In the genomic region with DNA sequence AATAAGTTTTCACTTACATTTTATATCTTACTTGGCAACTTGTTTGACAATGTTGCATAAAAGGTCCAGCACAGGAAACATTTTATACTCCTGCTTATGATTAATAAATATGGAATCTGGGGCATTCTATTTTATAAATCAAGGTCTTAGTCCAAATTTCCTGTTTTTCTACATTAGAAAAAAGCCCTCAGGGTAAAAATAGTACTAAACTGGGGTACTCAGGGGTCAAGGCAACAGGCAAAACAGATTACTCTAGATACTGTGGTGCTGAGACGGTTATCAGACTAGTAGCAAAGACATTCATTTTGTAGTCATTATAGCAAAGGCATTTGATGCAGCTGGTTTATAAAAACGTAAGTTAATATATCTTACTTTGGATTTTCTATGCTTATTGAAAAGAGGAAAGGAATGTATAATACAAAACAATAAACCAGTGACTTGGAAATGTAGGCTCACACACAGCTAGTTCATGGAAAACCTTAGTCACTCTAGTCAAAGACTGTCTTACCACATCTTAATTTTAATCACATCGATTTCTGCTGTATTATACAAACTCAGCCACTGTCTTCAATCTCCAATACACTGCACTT, we compare ENCODE assay signal across 12 cellular contexts. TPM values are rescaled to one million over a fixed set of nuclear protein-coding genes. Genes with fewer than 3 reads are reported as not detected.
DNase-seq lines count a peak whose midpoint lies in the region; ATAC-seq and TF ChIP-seq lines count a peak whose summit lies in the region.
"Had no signal": no experiment of that assay in that cellular context is flagged by ENCODE, and none has a peak within 500 bp of the region (broad histone marks: within the 10 kb centered on the region; RNA-seq: fewer than 3 reads in every experiment).

No MANE protein-coding gene starts in this region.

- H3K4me1 ChIP-seq in PC-3 (ENCODE audit: insufficient read depth, low read length): peaks cover 33% of the 10 kb centered on the region
- H3K4me1 ChIP-seq in esophagus squamous epithelium: peaks cover 4 to 18% (median 8%) of the 10 kb centered on the region in 3 donors
- H3K4me1 ChIP-seq in psoas muscle: peaks cover 56% of the 10 kb centered on the region
- H3K4me1 ChIP-seq: Caco-2 had no signal

- no peak for TF ChIP-seq POLR2A in esophagus squamous epithelium (IDR thresholded peaks at IDR 0.05)

- peak overlapping the region; percentile 65 for H3K27ac ChIP-seq in PC-3 (ENCODE audit: low read length)
- peak overlapping the region in 3 of 4 donors; percentile 53 to 75 (median 55) for H3K27ac ChIP-seq in esophagus squamous epithelium
- peak overlapping the region; percentile 84 for H3K27ac ChIP-seq in psoas muscle

- peaks cover 10% of the 10 kb centered on the region for H3K36me3 ChIP-seq in PC-3 (ENCODE audit: low read depth, low read length)
- H3K36me3 ChIP-seq in esophagus squamous epithelium: no peaks in the 10 kb centered on the region
- no peaks in the 10 kb centered on the region for H3K36me3 ChIP-seq in psoas muscle (ENCODE audit: insufficient read depth in 1 of 2, low read depth in 1 of 2)

- no peaks in the 10 kb centered on the region for H4K20me1 ChIP-seq in PC-3 (ENCODE audit: low read length)

- 44 to 47% methylated on average over 3 of the region's 3 CpGs for WGBS in esophagus squamous epithelium, 2 donors
- 9 to 30% (median 20%) methylated on average over 3 of the region's 3 CpGs for WGBS in psoas muscle, 3 donors

- H3K4me3 ChIP-seq in AG09309 (ENCODE audit: control insufficient read depth, low read depth, low read length): no peak overlapping the region
- H3K4me3 ChIP-seq in PC-3 (ENCODE audit: low read length): peak overlapping the region; percentile 22; the same call in 1 of the 2 replicates
- no peak overlapping the region for H3K4me3 ChIP-seq in esophagus squamous epithelium
- H3K4me3 ChIP-seq in psoas muscle: peak overlapping the region; percentile 37

- POLR2A ChIA-PET in PC-3 (lab: Charles Lee; ENCODE audit: unreplicated experiment): no interaction called here

- H2AFZ ChIP-seq in PC-3 (ENCODE audit: low read length): 0 out of 2 replicates have a peak overlapping the region, but pooled peaks have one; percentile 9

- CTCF ChIA-PET in PC-3 (lab: Charles Lee): no interaction called here

- TF ChIP-seq CTCF in AG09309 (IDR thresholded peaks at IDR 0.05; ENCODE audit: control insufficient read depth, insufficient read depth, low read depth, low read length, missing control alignments): no peak
- no peak for TF ChIP-seq CTCF in PC-3 (conservative IDR thresholded peaks at IDR 0.05; ENCODE audit: low read depth, low read length)
- TF ChIP-seq CTCF in esophagus squamous epithelium (IDR thresholded peaks at IDR 0.05): no peak
- TF ChIP-seq CTCF in psoas muscle (IDR thresholded peaks at IDR 0.05): no peak

- H3K9me2 ChIP-seq in PC-3 (replicated peaks; ENCODE audit: low read length): no peaks in the 10 kb centered on the region

- ATAC-seq in PC-3 (peak; percentile 77), psoas muscle (peak in 2 of 4 donors; percentile 17 to 26), GM19324 (IDR thresholded peaks at IDR 0.05; ENCODE audit: low FRiP score, unreplicated experiment) (no peak)
- ATAC-seq: esophagus mucosa had no signal

- no TSS peak for BruUV-seq in PC-3 (replicated peaks; lab: Mats Ljungman, UMichigan)

- peak overlapping the region; percentile 7; the same call in 1 of the 2 replicates for H3K9ac ChIP-seq in PC-3 (ENCODE audit: low read length)

- H3K4me2 ChIP-seq in PC-3 (ENCODE audit: low read length): peak overlapping the region; percentile 76

- peak; percentile 81 for DNase-seq in AG09309 (ENCODE audit: low read depth)
- peak; percentile 87 for DNase-seq in PC-3
- DNase-seq in esophagus squamous epithelium (lab: John Stamatoyannopoulos, UW): no peak
- no peak for DNase-seq in psoas muscle
- no peak for DNase-seq in HuH-7.5 (ENCODE audit: low spot score)
- no peak for DNase-seq in activated CD4-positive, alpha-beta T cell treated with anti-CD3 and anti-CD28 coated beads, Interleukin-2, amount 50 U/mL, for 1 hour
- no peak for DNase-seq in NCI-H1048 (lab: John Stamatoyannopoulos, UW)
- DNase-seq: activated CD4-positive, alpha-beta T cell treated with anti-CD3 and anti-CD28 coated beads for 4 hours; Caco-2; stimulated activated naive CD4-positive, alpha-beta T cell had no signal

- peaks cover 15% of the 10 kb centered on the region for H3F3A ChIP-seq in PC-3 (ENCODE audit: low read length, unreplicated experiment)

- no peaks in the 10 kb centered on the region for H3K27me3 ChIP-seq in PC-3 (ENCODE audit: low read length)
- no peaks in the 10 kb centered on the region for H3K27me3 ChIP-seq in esophagus squamous epithelium
- no peaks in the 10 kb centered on the region for H3K27me3 ChIP-seq in psoas muscle (ENCODE audit: insufficient read depth in 3 of 3, low read length in 2 of 3)

- intact Hi-C loops in PC-3 (cut with micrococcal nuclease): loop anchor here (1.0 to 2.0 kb wide), 4 partner anchors 53 to 316 kb away; no protein-coding TSS in a partner anchor
- intact Hi-C loops in esophagus squamous epithelium (cut with DNase I): no loop called here
- intact Hi-C loops in psoas muscle (cut with DNase I): loop anchor here (2.0 to 5.0 kb wide), 3 partner anchors 47 to 97 kb away; a partner anchor contains a TSS

- H3K9me3 ChIP-seq in PC-3 (ENCODE audit: low read length): peaks cover 9% of the 10 kb centered on the region
- no peaks in the 10 kb centered on the region for H3K9me3 ChIP-seq in esophagus squamous epithelium
- peaks cover 12% of the 10 kb centered on the region for H3K9me3 ChIP-seq in psoas muscle

- no peaks in the 10 kb centered on the region for H3K79me2 ChIP-seq in PC-3 (ENCODE audit: low read length)

RNA-seq across cellular contexts. Expression of a gene that starts 45.4 kb away (rescaled TPM):
- total RNA-seq in PC-3 (2014; rRNA removed) (not detected in 2 replicates), esophagus squamous epithelium (10 to 100 TPM in 2 of 4 donors, 1 to 10 TPM in 2; 2.5 to 23.5 (median 10.7) TPM), psoas muscle (100 to 1,000 TPM in 3 of 4 donors, 10 to 100 TPM in 1; 78.5 to 274 (median 138) TPM)
- polyA plus RNA-seq in psoas muscle: 10 to 100 TPM in 2 of 3 donors, 1 to 10 TPM in 1; 9.2 to 28.0 (median 15.5) TPM

Comparison
In these comparisons a context has a peak if more than half of its experiments do, and no peak if none do; other contexts are left out.
1. DNase-seq: peak in AG09309 (single experiment) and PC-3 (single experiment); none in esophagus squamous epithelium (single experiment), psoas muscle (0 of 2), HuH-7.5 (single experiment), activated CD4-positive, alpha-beta T cell treated with anti-CD3 and anti-CD28 coated beads, Interleukin-2, amount 50 U/mL, for 1 hour (single experiment) and NCI-H1048 (single experiment).
2. H3K4me3 ChIP-seq: peak in PC-3 (single experiment) and psoas muscle (single experiment); none in AG09309 (single experiment) and esophagus squamous epithelium (0 of 4).
3. Peak in every context shown above with its lines, with median percentiles within 50 percentile points of each other: H3K27ac ChIP-seq.